In genomic region chr15:84734794-84735479, GRCh38 we compare ENCODE assay signal across 1 cellular context.
TF ChIP-seq lines count a peak whose summit lies in the region.

No MANE protein-coding gene starts in this region.

TF ChIP-seq in HCT116, 20 proteins besides CTCF, POLR2A, EP300 and RAD21 (continued from another document):
- TF ChIP-seq ATF3 (IDR thresholded peaks at IDR 0.05), result no peak
- peak; percentile 73; the same call in 1 of the 2 replicates for TF ChIP-seq MAX (IDR thresholded peaks at IDR 0.05)
- no peak for TF ChIP-seq ZNF274 (IDR thresholded peaks at IDR 0.05; ENCODE audit: low read depth, low read length)
- peak; percentile 47; the same call in 1 of the 2 replicates for TF ChIP-seq ELF1 (IDR thresholded peaks at IDR 0.05; ENCODE audit: borderline replicate concordance, low read depth)
- TF ChIP-seq TCF7L2 (IDR thresholded peaks at IDR 0.05; ENCODE audit: borderline replicate concordance, extremely low read depth, insufficient read depth, insufficient read length), result peak; percentile 92
- TF ChIP-seq SP1 (IDR thresholded peaks at IDR 0.05; ENCODE audit: low read depth), result peak; percentile 85
- TF ChIP-seq POLR2AphosphoS5 (IDR thresholded peaks at IDR 0.05; ENCODE audit: low read depth, low read length), result no peak; the same call in none of the 2 replicates
- no peak for TF ChIP-seq REST (IDR thresholded peaks at IDR 0.05; ENCODE audit: low read depth)
- TF ChIP-seq JUND (IDR thresholded peaks at IDR 0.05), result peak; percentile 42; the same call in 1 of the 2 replicates
